ENCODE assay signal across 26 cellular contexts in genomic region chr9:76390656-76391055, GRCh38.
"Had no signal": no experiment of that assay in that cellular context is flagged by ENCODE, and none has a peak within 500 bp of the region (broad histone marks: within the 10 kb centered on the region; RNA-seq: fewer than 3 reads in every experiment).

No MANE protein-coding gene starts in this region.

- H3K4me3 Mint-ChIP-seq: activated CD4-positive, alpha-beta memory T cell treated with anti-CD3 and anti-CD28 coated beads, Interleukin-2, amount 10 ng/mL, durations not matched to agents 7 days and 5 days; activated CD4-positive, alpha-beta T cell treated with anti-CD3 and anti-CD28 coated beads for 36 hours; activated naive CD4-positive, alpha-beta T cell treated with anti-CD3 and anti-CD28 coated beads, Interleukin-2, amount 10 ng/mL, durations not matched to agents 7 days and 5 days; activated naive CD8-positive, alpha-beta T cell treated with anti-CD3 and anti-CD28 coated beads, Interleukin-2, amount 10 ng/mL, durations not matched to agents 7 days and 5 days; activated T-helper 17 cell treated with anti-CD3 and anti-CD28 coated beads, Interleukin-2, amount 50 U/mL, for 72 hours; T-helper 17 cell had no signal

- ATAC-seq: activated CD4-positive, alpha-beta T cell treated with anti-CD3 and anti-CD28 coated beads for 36 hours; activated T-helper 17 cell treated with anti-CD3 and anti-CD28 coated beads, Interleukin-2, amount 50 U/mL, for 72 hours; T-helper 17 cell had no signal

- H3K9me3 Mint-ChIP-seq: activated naive CD8-positive, alpha-beta T cell treated with anti-CD3 and anti-CD28 coated beads, Interleukin-2, amount 10 ng/mL, durations not matched to agents 7 days and 5 days; activated T-helper 17 cell treated with anti-CD3 and anti-CD28 coated beads, Interleukin-2, amount 50 U/mL, for 72 hours had no signal

- H3K27me3 Mint-ChIP-seq: activated CD4-positive, alpha-beta memory T cell treated with anti-CD3 and anti-CD28 coated beads, Interleukin-2, amount 10 ng/mL, durations not matched to agents 7 days and 5 days; activated CD4-positive, alpha-beta T cell treated with anti-CD3 and anti-CD28 coated beads for 36 hours; activated naive CD4-positive, alpha-beta T cell treated with anti-CD3 and anti-CD28 coated beads, Interleukin-2, amount 10 ng/mL, durations not matched to agents 7 days and 5 days; activated naive CD8-positive, alpha-beta T cell treated with anti-CD3 and anti-CD28 coated beads, Interleukin-2, amount 10 ng/mL, durations not matched to agents 7 days and 5 days; activated T-helper 17 cell treated with anti-CD3 and anti-CD28 coated beads, Interleukin-2, amount 50 U/mL, for 72 hours; T-helper 17 cell had no signal

- H3K9ac ChIP-seq: KMS-11 had no signal

- H3K27ac Mint-ChIP-seq: activated CD4-positive, alpha-beta memory T cell treated with anti-CD3 and anti-CD28 coated beads, Interleukin-2, amount 10 ng/mL, durations not matched to agents 7 days and 5 days; activated CD4-positive, alpha-beta T cell treated with anti-CD3 and anti-CD28 coated beads for 36 hours; activated naive CD4-positive, alpha-beta T cell treated with anti-CD3 and anti-CD28 coated beads, Interleukin-2, amount 10 ng/mL, durations not matched to agents 7 days and 5 days; activated naive CD8-positive, alpha-beta T cell treated with anti-CD3 and anti-CD28 coated beads, Interleukin-2, amount 10 ng/mL, durations not matched to agents 7 days and 5 days; activated T-helper 17 cell treated with anti-CD3 and anti-CD28 coated beads, Interleukin-2, amount 50 U/mL, for 72 hours; T-helper 17 cell had no signal

- DNase-seq: activated CD4-positive, alpha-beta memory T cell treated with anti-CD3 and anti-CD28 coated beads, Interleukin-2, amount 10 ng/mL, durations not matched to agents 7 days and 5 days; activated CD4-positive, alpha-beta T cell treated with anti-CD3 and anti-CD28 coated beads for 36 hours; activated CD4-positive, alpha-beta T cell treated with anti-CD3 and anti-CD28 coated beads, Interleukin-2, amount 50 U/mL, for 1 hour; activated gamma-delta T cell; activated naive CD4-positive, alpha-beta T cell treated with anti-CD3 and anti-CD28 coated beads, Interleukin-2, amount 10 ng/mL, durations not matched to agents 7 days and 5 days; activated naive CD8-positive, alpha-beta T cell treated with anti-CD3 and anti-CD28 coated beads, Interleukin-2, amount 10 ng/mL, durations not matched to agents 7 days and 5 days; activated T-cell treated with anti-CD3 and anti-CD28 coated beads for 4 hours; activated T-cell treated with anti-CD3 and anti-CD28 coated beads, Interleukin-2, amount 50 U/mL, for 48 hours; adrenal gland; anterior cingulate cortex; caudate nucleus; MG63; MV-4-11; NCI-H1092 treated with DMSO at 0.1 percent for 48 hours; NCI-H1417 treated with DMSO at 0.1 percent for 48 hours; NCI-H1694 treated with DMSO at 0.1 percent for 48 hours; NCI-H2029 treated with DMSO at 0.1 percent for 48 hours; NCI-H345; NCI-H510A treated with DMSO at 0.1 percent for 48 hours; NCI-H69; SIG-M5; T-helper 17 cell; T-helper 9 cell; WERI-Rb-1 had no signal

- H3K4me3 ChIP-seq: adrenal gland, MG63 had no signal

- H3K27ac ChIP-seq: KMS-11, WERI-Rb-1 had no signal

- H3K4me2 ChIP-seq: KMS-11 had no signal

- H3K27me3 ChIP-seq: adrenal gland, MG63 had no signal
